Comparison of ENCODE assay signal across 24 cellular contexts in the genomic region with DNA sequence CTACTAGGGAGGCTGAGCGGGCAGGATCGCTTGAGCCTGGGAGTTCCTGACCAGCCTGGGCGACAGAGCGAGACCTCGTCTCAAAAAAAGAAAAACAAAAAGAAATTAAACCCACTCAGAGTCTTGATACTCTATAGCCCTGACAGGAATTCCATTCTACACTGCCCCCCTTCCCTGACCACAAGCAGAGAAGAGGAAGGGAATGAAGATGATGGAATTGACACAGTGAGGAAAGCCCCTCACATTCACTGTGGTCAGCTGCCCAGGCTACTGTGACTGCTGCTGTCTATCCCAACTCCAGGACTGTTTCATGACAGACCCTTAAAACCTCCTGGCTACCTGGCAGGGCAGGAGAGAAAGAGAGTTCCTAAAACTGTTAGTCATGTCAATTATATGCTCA.
"Had no signal": no experiment of that assay in that cellular context is flagged by ENCODE, and none has a peak within 500 bp of the region (broad histone marks: within the 10 kb centered on the region; RNA-seq: fewer than 3 reads in every experiment).

No MANE protein-coding gene starts in this region.

- H3K4me3 Mint-ChIP-seq: natural killer cell; nephron; neural progenitor cell; stimulated activated effector memory CD8-positive, alpha-beta T cell treated with anti-CD3 and anti-CD28 coated beads, Interleukin-12 subunit alpha, Interleukin-12 subunit beta, amount 100 ng/mL, for 72 hours; stimulated activated naive B cell treated with anti-CD40 and anti-IgM and Interleukin-4, amounts not matched to agents 10 μg/mL and 1 μg/mL and 100 μg/mL, for 72 hours; stimulated activated naive CD8-positive, alpha-beta T cell treated with anti-CD3 and anti-CD28 coated beads, Interleukin-15, Interleukin-2, amounts not matched to agents 100 ng/mL and 50 ng/mL, for 24 hours had no signal

- H3K27ac Mint-ChIP-seq: natural killer cell; nephron; neural progenitor cell; progenitor cell of endocrine pancreas; stimulated activated effector memory CD8-positive, alpha-beta T cell treated with anti-CD3 and anti-CD28 coated beads, Interleukin-12 subunit alpha, Interleukin-12 subunit beta, amount 100 ng/mL, for 72 hours; stimulated activated naive B cell treated with anti-CD40 and anti-IgM and Interleukin-4, amounts not matched to agents 10 μg/mL and 1 μg/mL and 100 μg/mL, for 72 hours; stimulated activated naive CD8-positive, alpha-beta T cell treated with anti-CD3 and anti-CD28 coated beads, Interleukin-15, Interleukin-2, amounts not matched to agents 100 ng/mL and 50 ng/mL, for 24 hours had no signal

- H3K27me3 Mint-ChIP-seq: progenitor cell of endocrine pancreas; stimulated activated naive B cell treated with anti-CD40 and anti-IgM and Interleukin-4, amounts not matched to agents 10 μg/mL and 1 μg/mL and 100 μg/mL, for 72 hours; stimulated activated naive CD8-positive, alpha-beta T cell treated with anti-CD3 and anti-CD28 coated beads, Interleukin-15, Interleukin-2, amounts not matched to agents 100 ng/mL and 50 ng/mL, for 24 hours had no signal

- H3K36me3 Mint-ChIP-seq: natural killer cell had no signal

- DNase-seq: natural killer cell; occipital lobe; ovary; posterior cingulate gyrus; psoas muscle; right cardiac atrium; right lobe of liver; sigmoid colon; spleen; stimulated activated CD4-positive, alpha-beta T cell treated with anti-CD3 and anti-CD28 coated beads, Interleukin-12 subunit alpha, Interleukin-12 subunit beta, amount 100 ng/mL, for 4 hours; stimulated activated CD4-positive, alpha-beta T cell treated with anti-CD3 and anti-CD28 coated beads, Interleukin-2, amount 100 ng/mL, for 24 hours; stimulated activated CD4-positive, alpha-beta T cell treated with anti-CD3 and anti-CD28 coated beads, Interleukin-2, amount 100 ng/mL, for 48 hours; stimulated activated CD4-positive, alpha-beta T cell treated with anti-CD3 and anti-CD28 coated beads, Interleukin-4, amount 100 ng/mL, for 24 hours; stimulated activated naive B cell treated with anti-CD40 and anti-IgM and Interleukin-4, amounts not matched to agents 10 μg/mL and 1 μg/mL and 100 μg/mL, for 72 hours; stimulated activated naive CD4-positive, alpha-beta T cell treated with Interleukin-2 at 50 U/mL for 16 hours; stomach; thyroid gland; trophoblast cell; upper lobe of left lung had no signal

- H3K9me3 Mint-ChIP-seq: natural killer cell; nephron; neural progenitor cell; stimulated activated effector memory CD8-positive, alpha-beta T cell treated with anti-CD3 and anti-CD28 coated beads, Interleukin-12 subunit alpha, Interleukin-12 subunit beta, amount 100 ng/mL, for 72 hours; stimulated activated naive B cell treated with anti-CD40 and anti-IgM and Interleukin-4, amounts not matched to agents 10 μg/mL and 1 μg/mL and 100 μg/mL, for 72 hours; stimulated activated naive CD8-positive, alpha-beta T cell treated with anti-CD3 and anti-CD28 coated beads, Interleukin-15, Interleukin-2, amounts not matched to agents 100 ng/mL and 50 ng/mL, for 24 hours had no signal

- H3K4me1 Mint-ChIP-seq: natural killer cell, nephron, neural progenitor cell had no signal
